34 cellular contexts compared by ENCODE assay signal in genomic region chr20:55616367-55616766, GRCh38.
"Had no signal": no experiment of that assay in that cellular context is flagged by ENCODE, and none has a peak within 500 bp of the region (broad histone marks: within the 10 kb centered on the region; RNA-seq: fewer than 3 reads in every experiment).

No MANE protein-coding gene starts in this region.

- ATAC-seq: activated CD8-positive, alpha-beta T cell treated with anti-CD3 and anti-CD28 coated beads for 36 hours; activated naive CD4-positive, alpha-beta T cell treated with anti-CD3 and anti-CD28 coated beads, Interleukin-2, amount 50 U/mL, for 72 hours; activated T-cell treated with anti-CD3 and anti-CD28 coated beads, Interleukin-2, amount 50 U/mL, for 4 hours; activated T-cell treated with anti-CD3 and anti-CD28 coated beads, Interleukin-2, amount 50 U/mL, for 72 hours; activated T-helper 17 cell treated with anti-CD3 and anti-CD28 coated beads, Interleukin-2, amount 50 U/mL, for 72 hours; body of pancreas had no signal

- H3K4me1 ChIP-seq: adrenal gland, body of pancreas, colonic mucosa had no signal

- H3K36me3 ChIP-seq: adrenal gland, cardiac muscle cell, colonic mucosa had no signal

- H3K27ac ChIP-seq: adrenal gland, body of pancreas, cardiac muscle cell, colonic mucosa, VCaP had no signal

- DNase-seq: activated B cell treated with CpG ODN at 0.5 μM for 24 hours; activated CD4-positive, alpha-beta memory T cell treated with anti-CD3 and anti-CD28 coated beads for 36 hours; activated CD4-positive, alpha-beta T cell treated with anti-CD3 and anti-CD28 coated beads for 4 hours; activated CD4-positive, alpha-beta T cell treated with anti-CD3 and anti-CD28 coated beads, Interleukin-2, amount 10 ng/mL, durations not matched to agents 24 days and 14 days; activated CD4-positive, alpha-beta T cell treated with anti-CD3 and anti-CD28 coated beads, Interleukin-2, amount 50 U/mL, for 1 hour; activated CD4-positive, alpha-beta T cell treated with anti-CD3 and anti-CD28 coated beads, Interleukin-2, amount 50 U/mL, for 4 hours; activated CD4-positive, CD25-positive, alpha-beta regulatory T cell treated with anti-CD3 and anti-CD28 coated beads, Interleukin-2, amount 50 U/mL, for 72 hours; activated CD8-positive, alpha-beta memory T cell treated with anti-CD3 and anti-CD28 coated beads, Interleukin-2, amount 50 U/mL, for 4 hours; activated CD8-positive, alpha-beta T cell treated with anti-CD3 and anti-CD28 coated beads for 36 hours; activated effector memory CD4-positive, alpha-beta T cell treated with anti-CD3 and anti-CD28 coated beads, Interleukin-2, amount 50 U/mL, for 16 hours; activated gamma-delta T cell treated with Interleukin-2 at 50 U/mL for 16 hours; activated naive CD4-positive, alpha-beta T cell; activated naive CD4-positive, alpha-beta T cell treated with anti-CD3 and anti-CD28 coated beads for 36 hours; activated naive CD4-positive, alpha-beta T cell treated with anti-CD3 and anti-CD28 coated beads, Interleukin-2, amount 50 U/mL, for 16 hours; activated naive CD8-positive, alpha-beta T cell treated with anti-CD3 and anti-CD28 coated beads for 36 hours; activated T-cell treated with anti-CD3 and anti-CD28 coated beads for 4 hours; activated T-cell treated with anti-CD3 and anti-CD28 coated beads, Interleukin-2, amount 50 U/mL, for 1 hour; activated T-cell treated with anti-CD3 and anti-CD28 coated beads, Interleukin-2, amount 50 U/mL, for 4 hours; activated T-cell treated with anti-CD3 and anti-CD28 coated beads, Interleukin-2, amount 50 U/mL, for 72 hours; adrenal gland; amniotic stem cell; aorta; body of pancreas; caudate nucleus; cerebellar nuclear complex; colonic mucosa; T-helper 2 cell; T-helper 9 cell had no signal

- FAIRE-seq: astrocyte, TTC549 had no signal

- H3K27me3 ChIP-seq: adrenal gland, body of pancreas, cardiac muscle cell, colonic mucosa had no signal

- H3K9me3 ChIP-seq: adrenal gland, body of pancreas, colonic mucosa had no signal

- H3K4me3 ChIP-seq: adrenal gland, body of pancreas, cardiac muscle cell, colonic mucosa had no signal
